ENCODE assay signal across 17 cellular contexts in genomic region chr9:841371-842209, GRCh38. TPM values are rescaled to one million over a fixed set of nuclear protein-coding genes. Genes with fewer than 3 reads are reported as not detected.
DNase-seq lines count a peak whose midpoint lies in the region; ATAC-seq, FAIRE-seq and TF ChIP-seq lines count a peak whose summit lies in the region.
"Had no signal": no experiment of that assay in that cellular context is flagged by ENCODE, and none has a peak within 500 bp of the region (broad histone marks: within the 10 kb centered on the region; RNA-seq: fewer than 3 reads in every experiment).

Gene DMRT1 (plus strand): TSS chr9:841697. CDS start chr9:841839, 142 bp downstream.

- FAIRE-seq in urothelium cell line (lab: Jason Lieb, UNC): no peak
- FAIRE-seq: RCC 7860 had no signal

- TF ChIP-seq POLR2A in breast epithelium (IDR thresholded peaks at IDR 0.05) (no peak), esophagus squamous epithelium (IDR thresholded peaks at IDR 0.05) (no peak)

- no peaks in the 10 kb centered on the region for H3K4me1 ChIP-seq in breast epithelium
- no peaks in the 10 kb centered on the region for H3K4me1 ChIP-seq in mammary epithelial cell (ENCODE audit: insufficient read depth, low read length)
- peaks cover 8 to 24% (median 11%) of the 10 kb centered on the region in 3 donors for H3K4me1 ChIP-seq in esophagus squamous epithelium

- H3K4me3 ChIP-seq in breast epithelium: peak within 1 kb of the TSS in 2 of 3 donors; percentile 21 to 40
- H3K4me3 ChIP-seq in mammary epithelial cell (replicated peaks in 1 of 3; ENCODE audit: insufficient read depth in 1 of 3, low read depth in 2 of 3, low read length in 3 of 3): no peak within 1 kb of the TSS
- peak within 1 kb of the TSS; percentile 38 for H3K4me3 ChIP-seq in SK-N-MC
- H3K4me3 ChIP-seq in esophagus squamous epithelium: peak within 1 kb of the TSS in 2 of 4 donors; percentile 24 to 40
- H3K4me3 ChIP-seq: body of pancreas, ovary had no signal

- no peak within 1 kb of the TSS for H2AFZ ChIP-seq in mammary epithelial cell (ENCODE audit: low read depth, low read length)

- BruUV-seq in mammary epithelial cell (replicated peaks; lab: Mats Ljungman, UMichigan): no TSS peak

- DNase-seq in breast epithelium (ENCODE audit: low spot score in 2 of 2) (no peak), mammary epithelial cell (no peak), SK-N-MC (ENCODE audit: low read depth, low spot score) (no peak), iPS-NIHi7 (ENCODE audit: extremely low spot score) (peak; percentile 53), urothelium cell line (ENCODE audit: low spot score) (peak; percentile 42), esophagus squamous epithelium (lab: John Stamatoyannopoulos, UW) (no peak), NOMO-1 treated with dmso at 0.1 percent for 144 hours (lab: John Stamatoyannopoulos, UW; ENCODE audit: unreplicated experiment) (no peak)
- DNase-seq: activated T-cell treated with anti-CD3 and anti-CD28 coated beads, Interleukin-2, amount 50 U/mL, for 4 hours; body of pancreas; CD4-positive, CD25-positive, alpha-beta regulatory T cell; left colon; ovary; stimulated activated CD4-positive, alpha-beta T cell treated with anti-CD3 and anti-CD28 coated beads, Interleukin-4, amount 100 ng/mL, for 1 hour; stimulated activated naive CD8-positive, alpha-beta T cell treated with anti-CD3 and anti-CD28 coated beads, Interleukin-15, amount 100 ng/mL, for 72 hours had no signal

- 19% methylated on average over 8 of the region's 84 CpGs for WGBS in mammary epithelial cell (ENCODE audit: low coverage, missing lambda C conversion rate)
- WGBS in esophagus squamous epithelium, 2 donors: 7% methylated on average over 14 of the region's 84 CpGs; no CpG with 5 or more reads in 1 of the 2 donors

- in situ Hi-C loops in mammary epithelial cell (cut with MboI; ENCODE audit: low sequenced_read_pairs in 2 of 2): no loop called here

- no peaks in the 10 kb centered on the region for H3K36me3 ChIP-seq in breast epithelium
- no peaks in the 10 kb centered on the region for H3K36me3 ChIP-seq in mammary epithelial cell (ENCODE audit: insufficient read depth, low read length)
- H3K36me3 ChIP-seq in SK-N-MC (ENCODE audit: insufficient read depth, low read length): no peaks in the 10 kb centered on the region
- no peaks in the 10 kb centered on the region for H3K36me3 ChIP-seq in esophagus squamous epithelium
- H3K36me3 ChIP-seq: ovary had no signal

- TF ChIP-seq CTCF in breast epithelium (IDR thresholded peaks at IDR 0.05) (no peak), mammary epithelial cell (conservative IDR thresholded peaks at IDR 0.05 in 1 of 2, IDR thresholded peaks at IDR 0.05 in 1 of 2; ENCODE audit: extremely low read depth in 1 of 2, insufficient read depth in 1 of 2, low read depth in 1 of 2, low read length in 2 of 2) (no peak), esophagus squamous epithelium (IDR thresholded peaks at IDR 0.05) (no peak)

- H3K27ac ChIP-seq in breast epithelium: no peak within 1 kb of the TSS
- H3K27ac ChIP-seq in mammary epithelial cell (ENCODE audit: insufficient read depth, low read depth, low read length): no peak within 1 kb of the TSS
- H3K27ac ChIP-seq in SK-N-MC: no peak within 1 kb of the TSS
- no peak within 1 kb of the TSS for H3K27ac ChIP-seq in esophagus squamous epithelium
- H3K27ac ChIP-seq: body of pancreas, ovary had no signal

- intact Hi-C loops in breast epithelium (cut with DNase I; ENCODE audit: low total_unique reads): no loop called here
- intact Hi-C loops in mammary epithelial cell (cut with micrococcal nuclease): no loop called here
- intact Hi-C loops in esophagus squamous epithelium (cut with DNase I): no loop called here

- CTCF ChIA-PET in mammary epithelial cell (lab: Charles Lee; ENCODE audit: low non-redundant PET): no interaction called here

- peaks cover 14 to 54% of the 10 kb centered on the region in 2 donors for H3K27me3 ChIP-seq in breast epithelium
- H3K27me3 ChIP-seq in mammary epithelial cell (ENCODE audit: insufficient read depth, low read length): peaks cover 20% of the 10 kb centered on the region
- peaks cover 11 to 97% (median 26%) of the 10 kb centered on the region in 4 donors for H3K27me3 ChIP-seq in esophagus squamous epithelium
- H3K27me3 ChIP-seq: ovary had no signal

- no peaks in the 10 kb centered on the region for H4K20me1 ChIP-seq in mammary epithelial cell (ENCODE audit: insufficient read depth, low read length)

- no peaks in the 10 kb centered on the region for H3K79me2 ChIP-seq in mammary epithelial cell (ENCODE audit: insufficient read depth, low read length)

- H3K9me3 ChIP-seq in breast epithelium (no peaks in the 10 kb centered on the region), mammary epithelial cell (replicated peaks; ENCODE audit: insufficient read depth, low read length) (peaks cover 2% of the 10 kb centered on the region), SK-N-MC (ENCODE audit: low read depth, low read length) (no peaks in the 10 kb centered on the region), esophagus squamous epithelium (no peaks in the 10 kb centered on the region)
- H3K9me3 ChIP-seq: body of pancreas, ovary had no signal

- H3K4me2 ChIP-seq in mammary epithelial cell (ENCODE audit: insufficient read depth, low read depth, low read length): no peak within 1 kb of the TSS

- H3K9ac ChIP-seq in mammary epithelial cell (ENCODE audit: insufficient read depth, low read length) (no peak within 1 kb of the TSS), SK-N-MC (ENCODE audit: insufficient read length) (no peak within 1 kb of the TSS)

- dilution Hi-C loops in mammary epithelial cell (cut with HindIII; ENCODE audit: low sequenced_read_pairs): loop anchor here (5.0 kb wide), 1 partner anchor 46 kb away; no protein-coding TSS in a partner anchor

- ATAC-seq in HG02870 (IDR thresholded peaks at IDR 0.05; ENCODE audit: unreplicated experiment): no peak
- ATAC-seq: body of pancreas; esophagus mucosa; left colon; stimulated activated naive CD8-positive, alpha-beta T cell treated with anti-CD3 and anti-CD28 coated beads, Interleukin-15, amount 100 ng/mL, for 72 hours had no signal

RNA-seq across cellular contexts. Expression of gene DMRT1, which starts in this region (rescaled TPM):
- total RNA-seq in breast epithelium (not detected), mammary epithelial cell (not detected), esophagus squamous epithelium (not detected)
- not detected for polyA plus RNA-seq in mammary epithelial cell
- not detected for polyA minus RNA-seq in mammary epithelial cell
- total RNA-seq: activated T-cell treated with anti-CD3 and anti-CD28 coated beads, Interleukin-2, amount 50 U/mL, for 4 hours; body of pancreas; CD4-positive, CD25-positive, alpha-beta regulatory T cell; esophagus mucosa; left colon; ovary had no signal
- polyA plus RNA-seq: CD4-positive, CD25-positive, alpha-beta regulatory T cell; ovary had no signal

Comparison
In these comparisons a context has a peak if more than half of its experiments do, and no peak if none do; other contexts are left out.
1. H3K4me3 ChIP-seq: peak in breast epithelium (2 of 3) and SK-N-MC (single experiment); none in mammary epithelial cell (0 of 3).
2. DNase-seq: peak in iPS-NIHi7 (single experiment) and urothelium cell line (single experiment); none in breast epithelium (0 of 2), mammary epithelial cell (single experiment), SK-N-MC (single experiment), esophagus squamous epithelium (single experiment) and NOMO-1 treated with dmso at 0.1 percent for 144 hours (single experiment).